Comparison of ENCODE assay signal across 22 cellular contexts in the genomic region with DNA sequence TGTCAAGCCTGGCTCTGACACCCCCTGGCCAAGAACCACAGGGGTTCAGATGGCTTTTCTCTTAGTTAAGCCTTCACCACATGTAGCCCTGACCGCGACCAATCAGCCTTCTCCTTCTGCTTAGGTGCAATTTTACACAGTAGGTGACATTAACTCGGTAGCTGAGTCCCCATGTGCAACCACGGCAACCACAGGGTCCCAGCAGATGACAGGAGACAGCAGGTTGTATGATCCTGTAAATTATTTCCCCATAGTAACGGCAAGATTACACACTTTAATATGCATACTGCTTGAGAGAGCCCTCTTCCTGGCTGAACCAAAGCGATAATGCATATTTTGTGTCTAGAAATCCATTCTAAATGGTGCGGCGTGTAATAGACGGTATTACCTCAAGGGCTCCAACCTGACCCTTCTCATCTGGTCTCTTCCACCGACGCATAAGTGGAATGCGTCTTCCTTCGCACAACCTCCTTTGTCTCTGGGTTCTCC.
"Had no signal": no experiment of that assay in that cellular context is flagged by ENCODE, and none has a peak within 500 bp of the region (broad histone marks: within the 10 kb centered on the region; RNA-seq: fewer than 3 reads in every experiment).

No MANE protein-coding gene starts in this region.

- H3K36me3 Mint-ChIP-seq: memory B cell; mesothelial cell of epicardium; naive B cell; natural killer cell treated with Interleukin-12 subunit alpha and Interleukin-12 subunit beta and Interleukin-15 and Interleukin-18, amount 100 ng/mL, for 72 hours; stimulated activated memory B cell treated with anti-CD40 and anti-IgM and Interleukin-4, amounts not matched to agents 10 μg/mL and 1 μg/mL and 100 μg/mL, for 72 hours had no signal

- H3K9me3 Mint-ChIP-seq: mesothelial cell of epicardium; naive B cell; stimulated activated naive CD8-positive, alpha-beta T cell treated with anti-CD3 and anti-CD28 coated beads, Interleukin-15, Interleukin-2, amounts not matched to agents 100 ng/mL and 50 ng/mL, for 24 hours had no signal

- H3K27ac Mint-ChIP-seq: memory B cell; mesothelial cell of epicardium; natural killer cell treated with Interleukin-12 subunit alpha and Interleukin-12 subunit beta and Interleukin-15 and Interleukin-18, amount 100 ng/mL, for 72 hours; stimulated activated memory B cell treated with anti-CD40 and anti-IgM and Interleukin-4, amounts not matched to agents 10 μg/mL and 1 μg/mL and 100 μg/mL, for 72 hours; stimulated activated naive CD8-positive, alpha-beta T cell treated with anti-CD3 and anti-CD28 coated beads, Interleukin-15, Interleukin-2, amounts not matched to agents 100 ng/mL and 50 ng/mL, for 24 hours had no signal

- H3K4me3 Mint-ChIP-seq: memory B cell; mesothelial cell of epicardium; naive B cell; natural killer cell treated with Interleukin-12 subunit alpha and Interleukin-12 subunit beta and Interleukin-15 and Interleukin-18, amount 100 ng/mL, for 72 hours; stimulated activated memory B cell treated with anti-CD40 and anti-IgM and Interleukin-4, amounts not matched to agents 10 μg/mL and 1 μg/mL and 100 μg/mL, for 72 hours; stimulated activated naive CD8-positive, alpha-beta T cell treated with anti-CD3 and anti-CD28 coated beads, Interleukin-15, Interleukin-2, amounts not matched to agents 100 ng/mL and 50 ng/mL, for 24 hours had no signal

- H3K4me1 Mint-ChIP-seq: memory B cell; naive B cell; stimulated activated memory B cell treated with anti-CD40 and anti-IgM and Interleukin-4, amounts not matched to agents 10 μg/mL and 1 μg/mL and 100 μg/mL, for 72 hours had no signal

- H3K9me3 ChIP-seq: mucosa of descending colon, prostate gland, sigmoid colon, suprapubic skin, transverse colon, upper lobe of right lung, vagina had no signal

- H3K27ac ChIP-seq: coronary artery, prostate gland, suprapubic skin, transverse colon, upper lobe of right lung, vagina had no signal

- DNase-seq: dermis blood vessel endothelial cell; effector memory CD4-positive, alpha-beta T cell; hypothalamus; kidney; mucosa of descending colon; naive B cell; nucleus accumbens; right cardiac atrium; sigmoid colon; stimulated activated CD4-positive, alpha-beta T cell treated with anti-CD3 and anti-CD28 coated beads, Interleukin-4, amount 100 ng/mL, for 4 hours; transverse colon; upper lobe of right lung had no signal

- H3K27me3 Mint-ChIP-seq: memory B cell; natural killer cell treated with Interleukin-12 subunit alpha and Interleukin-12 subunit beta and Interleukin-15 and Interleukin-18, amount 100 ng/mL, for 72 hours; stimulated activated memory B cell treated with anti-CD40 and anti-IgM and Interleukin-4, amounts not matched to agents 10 μg/mL and 1 μg/mL and 100 μg/mL, for 72 hours had no signal

- H3K27me3 ChIP-seq: suprapubic skin, transverse colon, upper lobe of right lung, vagina had no signal

- H3K4me3 ChIP-seq: coronary artery, lung, mucosa of descending colon, prostate gland, sigmoid colon, suprapubic skin, transverse colon, upper lobe of right lung, vagina had no signal

- H3K36me3 ChIP-seq: prostate gland, sigmoid colon, suprapubic skin, transverse colon, upper lobe of right lung, vagina had no signal

- H3K4me1 ChIP-seq: prostate gland, sigmoid colon, transverse colon, upper lobe of right lung, vagina had no signal
